In genomic region chr11:126407101-126407521, GRCh38 we compare ENCODE assay signal across 15 cellular contexts.
"Had no signal": no experiment of that assay in that cellular context is flagged by ENCODE, and none has a peak within 500 bp of the region (broad histone marks: within the 10 kb centered on the region; RNA-seq: fewer than 3 reads in every experiment).

No MANE protein-coding gene starts in this region.

- H3K4me3 ChIP-seq: esophagus muscularis mucosa had no signal

- H3K27ac ChIP-seq: neutrophil had no signal

- DNase-seq: activated CD4-positive, alpha-beta T cell treated with anti-CD3 and anti-CD28 coated beads, Interleukin-2, amount 10 ng/mL, durations not matched to agents 24 days and 14 days; activated CD4-positive, CD25-positive, alpha-beta regulatory T cell; activated naive CD4-positive, alpha-beta T cell treated with Interleukin-2 at 50 U/mL for 16 hours; cerebellar nuclear complex; dermis blood vessel endothelial cell; endodermal cell; midbrain; naive thymus-derived CD8-positive, alpha-beta T cell; small intestine; stimulated activated CD4-positive, alpha-beta T cell treated with anti-CD3 and anti-CD28 coated beads, Interleukin-4, amount 100 ng/mL, for 24 hours; stimulated activated naive CD4-positive, alpha-beta T cell; SW 1271 had no signal

- ATAC-seq: activated T-helper 17 cell treated with anti-CD3 and anti-CD28 coated beads, Interleukin-2, amount 50 U/mL, for 72 hours; naive thymus-derived CD8-positive, alpha-beta T cell had no signal

- FAIRE-seq: small intestine had no signal

- H3K9me3 ChIP-seq: esophagus muscularis mucosa, neutrophil had no signal

- H3K27me3 ChIP-seq: esophagus muscularis mucosa, neutrophil had no signal
